Comparison of ENCODE assay signal across 1 cellular context in genomic region chr1:66758247-66758755, GRCh38.
A peak's percentile ranks its signal among the peaks of the same experiment; 100 is the strongest.
TF ChIP-seq lines count a peak whose summit lies in the region.

No MANE protein-coding gene starts in this region.

TF ChIP-seq in K562, 482 proteins besides CTCF, POLR2A, EP300 and RAD21 (continued from another document):
- TF ChIP-seq, protein P1, sequence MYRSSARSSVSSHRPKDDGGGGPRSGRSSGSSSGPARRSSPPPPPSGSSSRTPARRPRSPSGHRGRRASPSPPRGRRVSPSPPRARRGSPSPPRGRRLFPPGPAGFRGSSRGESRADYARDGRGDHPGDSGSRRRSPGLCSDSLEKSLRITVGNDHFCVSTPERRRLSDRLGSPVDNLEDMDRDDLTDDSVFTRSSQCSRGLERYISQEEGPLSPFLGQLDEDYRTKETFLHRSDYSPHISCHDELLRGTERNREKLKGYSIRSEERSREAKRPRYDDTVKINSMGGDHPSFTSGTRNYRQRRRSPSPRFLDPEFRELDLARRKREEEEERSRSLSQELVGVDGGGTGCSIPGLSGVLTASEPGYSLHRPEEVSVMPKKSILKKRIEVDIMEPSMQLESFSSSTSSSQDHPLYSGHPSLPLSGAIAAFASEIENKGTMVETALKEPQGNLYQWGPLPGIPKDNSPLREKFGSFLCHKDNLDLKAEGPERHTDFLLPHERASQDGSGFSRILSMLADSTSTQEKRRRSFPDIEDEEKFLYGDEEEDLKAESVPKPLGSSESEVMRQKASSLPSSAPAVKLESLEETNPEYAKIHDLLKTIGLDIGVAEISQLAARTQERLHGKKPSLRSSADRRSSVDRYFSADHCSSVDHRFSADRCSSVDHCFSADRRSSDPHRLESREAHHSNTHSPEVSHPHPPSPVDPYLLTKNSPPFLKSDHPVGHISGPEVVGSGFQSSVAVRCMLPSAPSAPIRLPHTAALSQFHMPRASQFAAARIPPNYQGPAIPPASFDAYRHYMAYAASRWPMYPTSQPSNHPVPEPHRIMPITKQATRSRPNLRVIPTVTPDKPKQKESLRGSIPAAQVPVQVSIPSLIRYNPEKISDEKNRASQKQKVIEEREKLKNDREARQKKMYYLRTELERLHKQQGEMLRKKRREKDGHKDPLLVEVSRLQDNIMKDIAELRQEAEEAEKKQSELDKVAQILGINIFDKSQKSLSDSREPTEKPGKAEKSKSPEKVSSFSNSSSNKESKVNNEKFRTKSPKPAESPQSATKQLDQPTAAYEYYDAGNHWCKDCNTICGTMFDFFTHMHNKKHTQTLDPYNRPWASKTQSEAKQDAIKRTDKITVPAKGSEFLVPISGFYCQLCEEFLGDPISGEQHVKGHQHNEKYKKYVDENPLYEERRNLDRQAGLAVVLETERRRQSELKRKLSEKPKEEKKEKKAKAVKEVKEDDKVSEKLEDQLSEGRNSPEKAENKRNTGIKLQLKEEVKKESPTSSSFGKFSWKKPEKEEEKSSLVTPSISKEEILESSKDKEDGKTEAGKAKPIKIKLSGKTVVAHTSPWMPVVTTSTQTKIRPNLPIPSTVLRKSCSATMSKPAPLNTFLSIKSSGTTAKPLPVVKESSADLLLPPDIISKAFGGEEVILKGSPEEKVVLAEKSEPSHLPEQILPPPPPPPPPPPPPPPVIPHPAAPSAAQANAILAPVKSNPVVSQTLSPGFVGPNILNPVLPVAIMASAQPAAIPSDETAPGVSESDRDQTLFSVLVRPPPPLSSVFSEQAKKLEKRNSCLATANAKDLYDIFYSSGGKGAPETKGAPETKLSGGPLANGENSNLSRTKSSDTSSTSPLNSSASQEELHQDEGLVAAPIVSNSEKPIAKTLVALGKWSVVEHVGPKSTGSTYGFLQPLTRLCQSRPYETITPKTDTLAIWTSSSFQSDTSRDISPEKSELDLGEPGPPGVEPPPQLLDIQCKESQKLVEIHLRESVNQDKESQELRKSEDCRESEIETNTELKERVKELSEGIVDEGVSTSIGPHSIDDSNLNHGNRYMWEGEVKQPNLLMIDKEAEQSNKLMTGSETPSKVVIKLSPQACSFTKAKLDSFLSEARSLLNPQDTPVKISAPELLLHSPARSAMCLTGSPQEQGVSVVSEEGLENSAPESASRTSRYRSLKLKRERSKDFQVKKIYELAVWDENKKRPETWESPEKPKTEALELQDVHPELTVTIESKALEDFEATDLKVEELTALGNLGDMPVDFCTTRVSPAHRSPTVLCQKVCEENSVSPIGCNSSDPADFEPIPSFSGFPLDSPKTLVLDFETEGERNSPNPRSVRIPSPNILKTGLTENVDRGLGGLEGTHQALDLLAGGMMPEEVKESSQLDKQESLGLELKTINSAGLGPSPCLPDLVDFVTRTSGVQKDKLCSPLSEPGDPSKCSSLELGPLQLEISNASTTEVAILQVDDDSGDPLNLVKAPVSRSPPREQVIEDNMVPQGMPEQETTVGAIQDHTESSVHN (IDR thresholded peaks at IDR 0.05; ENCODE audit: borderline replicate concordance in 1 of 2, low read depth in 1 of 2): peak in 1 of 2 experiments; percentile 73; a peak in 2 of 4 replicates
- TF ChIP-seq GABPA (tag; conservative IDR thresholded peaks at IDR 0.05; ENCODE audit: low read depth) (no peak), ZNF76 (CRISPR knock-in tag; IDR thresholded peaks at IDR 0.05; ENCODE audit: borderline replicate concordance) (0 out of 2 replicates have a peak, but pooled peaks have one; percentile 51), BCOR (IDR thresholded peaks at IDR 0.05) (0 out of 2 replicates have a peak, but pooled peaks have one; percentile 26), ETV1 (tag; conservative IDR thresholded peaks at IDR 0.05; ENCODE audit: low read depth) (no peak), RNF2 (IDR thresholded peaks at IDR 0.05) (peak; percentile 82), MBD2 (IDR thresholded peaks at IDR 0.05; ENCODE audit: borderline replicate concordance, low read depth) (no peak), POLR2G (IDR thresholded peaks at IDR 0.05; ENCODE audit: low read depth, low read length) (no peak), RB1 (IDR thresholded peaks at IDR 0.05; ENCODE audit: low read depth) (no peak), MEF2D (tag; conservative IDR thresholded peaks at IDR 0.05; ENCODE audit: low read depth) (peak; percentile 78), HSF4 (CRISPR knock-in tag; IDR thresholded peaks at IDR 0.05; ENCODE audit: borderline replicate concordance) (0 out of 2 replicates have a peak, but pooled peaks have one; percentile 28), HIVEP1 (CRISPR knock-in tag; IDR thresholded peaks at IDR 0.05) (no peak), KDM5B (IDR thresholded peaks at IDR 0.05; ENCODE audit: insufficient replicate concordance, low read depth, low read length) (peak; percentile 38), CBX3 (IDR thresholded peaks at IDR 0.05; ENCODE audit: borderline replicate concordance in 1 of 2, low read length in 2 of 2) (peak in 1 of 2 experiments; percentile 71; a peak in 1 of 3 replicates), XRCC3 (IDR thresholded peaks at IDR 0.05) (no peak), HDAC3 (IDR thresholded peaks at IDR 0.05; ENCODE audit: borderline replicate concordance, partially characterized antibody) (peak; percentile 86), C11orf30 (IDR thresholded peaks at IDR 0.05; ENCODE audit: low read depth) (no peak)
- TF ChIP-seq, protein P2, sequence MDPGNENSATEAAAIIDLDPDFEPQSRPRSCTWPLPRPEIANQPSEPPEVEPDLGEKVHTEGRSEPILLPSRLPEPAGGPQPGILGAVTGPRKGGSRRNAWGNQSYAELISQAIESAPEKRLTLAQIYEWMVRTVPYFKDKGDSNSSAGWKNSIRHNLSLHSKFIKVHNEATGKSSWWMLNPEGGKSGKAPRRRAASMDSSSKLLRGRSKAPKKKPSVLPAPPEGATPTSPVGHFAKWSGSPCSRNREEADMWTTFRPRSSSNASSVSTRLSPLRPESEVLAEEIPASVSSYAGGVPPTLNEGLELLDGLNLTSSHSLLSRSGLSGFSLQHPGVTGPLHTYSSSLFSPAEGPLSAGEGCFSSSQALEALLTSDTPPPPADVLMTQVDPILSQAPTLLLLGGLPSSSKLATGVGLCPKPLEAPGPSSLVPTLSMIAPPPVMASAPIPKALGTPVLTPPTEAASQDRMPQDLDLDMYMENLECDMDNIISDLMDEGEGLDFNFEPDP (CRISPR knock-in tag; IDR thresholded peaks at IDR 0.05): no peak
- TF ChIP-seq, protein P3, sequence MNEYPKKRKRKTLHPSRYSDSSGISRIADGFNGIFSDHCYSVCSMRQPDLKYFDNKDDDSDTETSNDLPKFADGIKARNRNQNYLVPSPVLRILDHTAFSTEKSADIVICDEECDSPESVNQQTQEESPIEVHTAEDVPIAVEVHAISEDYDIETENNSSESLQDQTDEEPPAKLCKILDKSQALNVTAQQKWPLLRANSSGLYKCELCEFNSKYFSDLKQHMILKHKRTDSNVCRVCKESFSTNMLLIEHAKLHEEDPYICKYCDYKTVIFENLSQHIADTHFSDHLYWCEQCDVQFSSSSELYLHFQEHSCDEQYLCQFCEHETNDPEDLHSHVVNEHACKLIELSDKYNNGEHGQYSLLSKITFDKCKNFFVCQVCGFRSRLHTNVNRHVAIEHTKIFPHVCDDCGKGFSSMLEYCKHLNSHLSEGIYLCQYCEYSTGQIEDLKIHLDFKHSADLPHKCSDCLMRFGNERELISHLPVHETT (CRISPR knock-in tag; conservative IDR thresholded peaks at IDR 0.05 in 1 of 2, IDR thresholded peaks at IDR 0.05 in 1 of 2): 0 out of 4 replicates have a peak, but pooled peaks of 1 of the 2 experiments have one; percentile 65
